ENCODE assay signal across 16 cellular contexts in the genomic region with DNA sequence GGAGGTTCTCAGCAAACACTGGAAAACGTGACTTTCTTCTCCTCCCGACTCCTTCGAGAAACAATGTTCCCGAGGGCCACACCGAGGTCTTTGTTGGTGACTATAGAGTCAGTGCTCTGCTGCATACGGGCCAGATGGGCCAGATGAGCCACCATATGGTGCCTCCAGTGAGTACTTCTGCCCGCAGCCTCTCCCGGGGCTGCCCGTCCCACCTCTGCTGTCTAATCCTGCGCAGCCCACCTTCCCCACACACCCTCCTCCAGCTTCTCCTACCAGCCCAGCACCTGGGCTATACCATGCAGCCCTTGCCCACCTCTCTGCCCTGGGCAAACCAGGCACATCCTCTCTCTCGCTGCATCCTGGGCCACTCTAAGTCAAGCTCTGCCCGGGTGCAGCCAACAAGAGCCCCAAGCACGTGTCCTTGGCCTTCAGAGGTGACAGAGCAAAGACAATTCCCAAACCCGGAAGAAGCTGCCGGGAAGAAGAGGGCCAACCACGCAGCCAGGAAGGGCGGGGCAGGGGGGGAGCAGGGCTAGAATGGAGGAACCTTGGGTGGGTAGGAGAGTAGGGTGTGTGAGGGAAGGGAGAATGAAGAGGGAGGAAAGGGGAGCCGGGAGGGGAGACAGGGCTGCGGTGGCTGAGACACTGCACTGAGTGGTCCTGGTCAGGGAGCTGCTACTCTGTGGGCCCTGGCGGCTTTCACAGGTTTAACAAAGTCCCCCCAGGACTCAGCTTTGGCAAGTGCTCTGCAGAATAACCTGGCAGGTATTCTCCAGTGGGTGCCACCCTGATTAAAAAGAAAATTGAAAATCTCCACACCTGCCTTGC. TPM values are rescaled to one million over a fixed set of nuclear protein-coding genes. Genes with fewer than 3 reads are reported as not detected.
DNase-seq lines count a peak whose midpoint lies in the region; ATAC-seq and TF ChIP-seq lines count a peak whose summit lies in the region.
"Had no signal": no experiment of that assay in that cellular context is flagged by ENCODE, and none has a peak within 500 bp of the region (broad histone marks: within the 10 kb centered on the region; RNA-seq: fewer than 3 reads in every experiment).

No MANE protein-coding gene starts in this region.

- H3K9me3 Mint-ChIP-seq in chondrocyte (ENCODE audit: low read depth) = peaks cover 12% of the 10 kb centered on the region

- H3K27ac Mint-ChIP-seq in chondrocyte (ENCODE audit: unreplicated experiment) = no peak overlapping the region

- TF ChIP-seq CTCF in chondrocyte (IDR thresholded peaks at IDR 0.05) = no peak

- no peak for ATAC-seq in left cardiac atrium

- H3K27me3 Mint-ChIP-seq in chondrocyte (ENCODE audit: low read depth) = peaks cover 48% of the 10 kb centered on the region

- peak; percentile 31 for DNase-seq in activated effector memory CD4-positive, alpha-beta T cell treated with anti-CD3 and anti-CD28 coated beads, Interleukin-2, amount 50 U/mL, for 16 hours
- DNase-seq in activated effector memory CD4-positive, alpha-beta T cell treated with Interleukin-2 at 50 U/mL for 16 hours = no peak
- DNase-seq in chondrocyte (ENCODE audit: low spot score) = peak; percentile 80
- peak; percentile 75 for DNase-seq in posterior vena cava (ENCODE audit: low spot score)
- DNase-seq in EL = no peak
- no peak for DNase-seq in activated T-cell treated with anti-CD3 and anti-CD28 coated beads for 4 hours
- no peak for DNase-seq in NCI-H1092 (lab: John Stamatoyannopoulos, UW)
- DNase-seq in left cardiac atrium = no peak
- DNase-seq: AML-193, DND-41, KG1, NCI-H1930, NCI-H774, SJCRH30 had no signal

- peaks cover 6% of the 10 kb centered on the region for H3K36me3 Mint-ChIP-seq in chondrocyte (ENCODE audit: low read depth)

- H3K4me3 Mint-ChIP-seq in chondrocyte (ENCODE audit: unreplicated experiment) = no peak overlapping the region

- intact Hi-C loops in posterior vena cava (cut with DNase I) (no loop called here), left cardiac atrium (cut with DNase I) (no loop called here)

- H3K4me1 Mint-ChIP-seq in chondrocyte (ENCODE audit: low read depth) = no peaks in the 10 kb centered on the region

RNA-seq across cellular contexts. Expression of a gene that starts 43.1 kb away (rescaled TPM):
- not detected in 3 replicates for total RNA-seq in chondrocyte
- total RNA-seq in posterior vena cava = not detected
- total RNA-seq in left cardiac atrium = not detected
- total RNA-seq: H4, NCI-H460, SJCRH30 had no signal

RNA-seq across cellular contexts. Expression of a gene that starts 47.5 kb away (rescaled TPM):
- total RNA-seq in chondrocyte (139 to 162 TPM (median 140 TPM) in 3 replicates), posterior vena cava (100 to 1,000 TPM in 1 of 2 donors, 10 to 100 TPM in 1; 93.3 to 127 TPM), left cardiac atrium (100 to 1,000 TPM; 160 to 175 TPM)

Comparison
In these comparisons a context has a peak if more than half of its experiments do, and no peak if none do; other contexts are left out.
1. DNase-seq: peak in activated effector memory CD4-positive, alpha-beta T cell treated with anti-CD3 and anti-CD28 coated beads, Interleukin-2, amount 50 U/mL, for 16 hours (single experiment), chondrocyte (single experiment) and posterior vena cava (single experiment); none in activated effector memory CD4-positive, alpha-beta T cell treated with Interleukin-2 at 50 U/mL for 16 hours (single experiment), EL (single experiment), activated T-cell treated with anti-CD3 and anti-CD28 coated beads for 4 hours (single experiment), NCI-H1092 (single experiment) and left cardiac atrium (single experiment).